28 cellular contexts compared by ENCODE assay signal in the genomic region with DNA sequence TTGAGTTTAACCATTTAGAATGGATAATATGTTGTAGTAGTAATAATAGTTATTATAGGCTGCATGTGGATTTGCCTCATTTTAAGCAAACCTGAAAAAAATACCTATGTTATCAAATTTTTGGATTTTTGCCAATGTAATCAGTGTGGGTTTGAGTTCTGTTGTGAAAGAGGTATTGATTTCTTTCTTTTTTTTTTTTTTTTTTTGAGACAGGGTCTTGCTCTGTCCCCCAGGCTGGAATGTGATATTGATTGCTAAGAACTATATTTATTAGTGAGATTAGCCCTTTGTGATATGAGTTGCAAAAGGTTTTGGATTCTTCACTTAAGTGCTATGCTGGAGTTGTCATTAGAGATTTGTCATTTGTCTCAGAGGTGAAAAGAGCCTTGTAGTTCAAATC.
"Had no signal": no experiment of that assay in that cellular context is flagged by ENCODE, and none has a peak within 500 bp of the region (broad histone marks: within the 10 kb centered on the region; RNA-seq: fewer than 3 reads in every experiment).

No MANE protein-coding gene starts in this region.

- H3K4me1 ChIP-seq: prostate gland, uterus had no signal

- H3K36me3 ChIP-seq: breast epithelium, gastrocnemius medialis, neutrophil, prostate gland, sigmoid colon, uterus had no signal

- DNase-seq: activated CD4-positive, alpha-beta T cell treated with anti-CD3 and anti-CD28 coated beads for 1 hour; activated CD4-positive, alpha-beta T cell treated with anti-CD3 and anti-CD28 coated beads, Interleukin-2, amount 10 ng/mL, durations not matched to agents 7 days and 5 days; activated CD8-positive, alpha-beta T cell treated with anti-CD3 and anti-CD28 coated beads for 36 hours; activated naive CD8-positive, alpha-beta T cell treated with anti-CD3 and anti-CD28 coated beads, Interleukin-2, amount 50 U/mL, for 24 hours; activated T-cell treated with anti-CD3 and anti-CD28 coated beads, Interleukin-2, amount 50 U/mL, for 4 hours; amygdala; cerebellar nuclear complex; effector memory CD8-positive, alpha-beta T cell; erythroblast; gastrocnemius medialis; hippocampal formation; left cardiac atrium; naive B cell; nephron progenitor cell; retina; sigmoid colon; small intestine; stimulated activated CD4-positive, alpha-beta T cell treated with anti-CD3 and anti-CD28 coated beads, Interleukin-4, amount 100 ng/mL, for 24 hours; stimulated activated naive CD8-positive, alpha-beta T cell treated with anti-CD3 and anti-CD28 coated beads, Interleukin-15, amount 100 ng/mL, for 72 hours; substantia nigra; T-helper 2 cell; uterus had no signal

- H3K9me3 ChIP-seq: gastrocnemius medialis, neutrophil, prostate gland, sigmoid colon, uterus had no signal

- H3K27me3 ChIP-seq: breast epithelium, gastrocnemius medialis, neutrophil, sigmoid colon, uterus had no signal

- H3K27ac ChIP-seq: breast epithelium, coronary artery, neutrophil, prostate gland, sigmoid colon, uterus had no signal

- ATAC-seq: activated CD8-positive, alpha-beta T cell treated with anti-CD3 and anti-CD28 coated beads for 36 hours; activated naive CD8-positive, alpha-beta T cell treated with anti-CD3 and anti-CD28 coated beads, Interleukin-2, amount 50 U/mL, for 24 hours; activated T-cell treated with anti-CD3 and anti-CD28 coated beads, Interleukin-2, amount 50 U/mL, for 4 hours; activated T-helper 17 cell treated with anti-CD3 and anti-CD28 coated beads, Interleukin-2, amount 50 U/mL, for 72 hours; effector memory CD8-positive, alpha-beta T cell; gastrocnemius medialis; stimulated activated effector memory CD8-positive, alpha-beta T cell treated with anti-CD3 and anti-CD28 coated beads, Interleukin-12 subunit alpha, Interleukin-12 subunit beta, amount 100 ng/mL, for 72 hours; stimulated activated naive CD8-positive, alpha-beta T cell treated with anti-CD3 and anti-CD28 coated beads, Interleukin-15, amount 100 ng/mL, for 72 hours had no signal

- H3K4me3 ChIP-seq: breast epithelium, coronary artery, gastrocnemius medialis, prostate gland, sigmoid colon, uterus had no signal
